Comparison of ENCODE assay signal across 24 cellular contexts in genomic region chr13:91776650-91777193, GRCh38.
"Had no signal": no experiment of that assay in that cellular context is flagged by ENCODE, and none has a peak within 500 bp of the region (broad histone marks: within the 10 kb centered on the region; RNA-seq: fewer than 3 reads in every experiment).

No MANE protein-coding gene starts in this region.

- H3K4me3 Mint-ChIP-seq: activated CD8-positive, alpha-beta memory T cell treated with anti-CD3 and anti-CD28 coated beads, Interleukin-2, amount 10 ng/mL, durations not matched to agents 7 days and 5 days; activated naive CD8-positive, alpha-beta T cell treated with anti-CD3 and anti-CD28 coated beads, Interleukin-2, amount 50 U/mL, for 24 hours; activated T-cell treated with anti-CD3 and anti-CD28 coated beads, Interleukin-2, amount 50 U/mL, for 24 hours; activated T-helper 1 cell treated with anti-CD3 and anti-CD28 coated beads, Interleukin-12 subunit alpha, Interleukin-12 subunit beta, Interleukin-2, Interleukin-4 antibody, amounts not matched to agents 30 ng/mL and 10 ng/mL and 1 ng/mL, durations not matched to agents 14 hours and 24 hours and 36 hours; T-helper 1 cell treated with Interleukin-12 subunit alpha and Interleukin-12 subunit beta and Interleukin-4 antibody, amounts not matched to agents 30 μg/mL and 1 μg/mL, for 36 hours; WTC11 had no signal

- H3K4me1 Mint-ChIP-seq: activated CD8-positive, alpha-beta memory T cell treated with anti-CD3 and anti-CD28 coated beads, Interleukin-2, amount 10 ng/mL, durations not matched to agents 7 days and 5 days; activated naive CD8-positive, alpha-beta T cell treated with anti-CD3 and anti-CD28 coated beads, Interleukin-2, amount 50 U/mL, for 24 hours had no signal

- ATAC-seq: activated CD8-positive, alpha-beta memory T cell treated with anti-CD3 and anti-CD28 coated beads, Interleukin-2, amount 10 ng/mL, durations not matched to agents 7 days and 5 days; activated naive CD4-positive, alpha-beta T cell treated with anti-CD3 and anti-CD28 coated beads, Interleukin-2, amount 50 U/mL, for 72 hours; activated naive CD8-positive, alpha-beta T cell treated with anti-CD3 and anti-CD28 coated beads, Interleukin-2, amount 50 U/mL, for 24 hours; body of pancreas; WTC11 had no signal

- H3K27ac ChIP-seq: ascending aorta, body of pancreas, Peyer's patch had no signal

- H3K27ac Mint-ChIP-seq: activated CD8-positive, alpha-beta memory T cell treated with anti-CD3 and anti-CD28 coated beads, Interleukin-2, amount 10 ng/mL, durations not matched to agents 7 days and 5 days; activated naive CD4-positive, alpha-beta T cell treated with anti-CD3 and anti-CD28 coated beads, Interleukin-2, amount 50 U/mL, for 72 hours; activated naive CD8-positive, alpha-beta T cell treated with anti-CD3 and anti-CD28 coated beads, Interleukin-2, amount 50 U/mL, for 24 hours; activated T-cell treated with anti-CD3 and anti-CD28 coated beads, Interleukin-2, amount 50 U/mL, for 24 hours; activated T-helper 1 cell treated with anti-CD3 and anti-CD28 coated beads, Interleukin-12 subunit alpha, Interleukin-12 subunit beta, Interleukin-2, Interleukin-4 antibody, amounts not matched to agents 30 ng/mL and 10 ng/mL and 1 ng/mL, durations not matched to agents 14 hours and 24 hours and 36 hours; T-helper 1 cell treated with Interleukin-12 subunit alpha and Interleukin-12 subunit beta and Interleukin-4 antibody, amounts not matched to agents 30 μg/mL and 1 μg/mL, for 36 hours; WTC11 had no signal

- H3K9me3 Mint-ChIP-seq: activated naive CD4-positive, alpha-beta T cell treated with anti-CD3 and anti-CD28 coated beads, Interleukin-2, amount 50 U/mL, for 72 hours; activated naive CD8-positive, alpha-beta T cell treated with anti-CD3 and anti-CD28 coated beads, Interleukin-2, amount 50 U/mL, for 24 hours; activated T-cell treated with anti-CD3 and anti-CD28 coated beads, Interleukin-2, amount 50 U/mL, for 24 hours; activated T-helper 1 cell treated with anti-CD3 and anti-CD28 coated beads, Interleukin-12 subunit alpha, Interleukin-12 subunit beta, Interleukin-2, Interleukin-4 antibody, amounts not matched to agents 30 ng/mL and 10 ng/mL and 1 ng/mL, durations not matched to agents 14 hours and 24 hours and 36 hours; T-helper 1 cell treated with Interleukin-12 subunit alpha and Interleukin-12 subunit beta and Interleukin-4 antibody, amounts not matched to agents 30 μg/mL and 1 μg/mL, for 36 hours; WTC11 had no signal

- H3K27me3 Mint-ChIP-seq: activated CD8-positive, alpha-beta memory T cell treated with anti-CD3 and anti-CD28 coated beads, Interleukin-2, amount 10 ng/mL, durations not matched to agents 7 days and 5 days had no signal

- H3K4me3 ChIP-seq: ascending aorta, body of pancreas, Peyer's patch had no signal

- H3K4me1 ChIP-seq: ascending aorta, body of pancreas, Peyer's patch had no signal

- H3K36me3 ChIP-seq: ascending aorta, Peyer's patch had no signal

- H3K9me3 ChIP-seq: ascending aorta, body of pancreas, Peyer's patch had no signal

- DNase-seq: activated CD4-positive, alpha-beta T cell treated with anti-CD3 and anti-CD28 coated beads for 48 hours; activated CD4-positive, alpha-beta T cell treated with anti-CD3 and anti-CD28 coated beads, Interleukin-2, amount 50 U/mL, for 48 hours; activated CD4-positive, CD25-positive, alpha-beta regulatory T cell treated with anti-CD3 and anti-CD28 coated beads, Interleukin-2, amount 50 U/mL, for 72 hours; activated CD8-positive, alpha-beta memory T cell treated with anti-CD3 and anti-CD28 coated beads, Interleukin-2, amount 10 ng/mL, durations not matched to agents 7 days and 5 days; activated effector memory CD4-positive, alpha-beta T cell treated with anti-CD3 and anti-CD28 coated beads, Interleukin-2, amount 50 U/mL, for 16 hours; activated naive CD4-positive, alpha-beta T cell treated with Interleukin-2 at 50 U/mL for 16 hours; activated naive CD8-positive, alpha-beta T cell treated with anti-CD3 and anti-CD28 coated beads, Interleukin-2, amount 50 U/mL, for 24 hours; activated T-cell treated with anti-CD3 and anti-CD28 coated beads, Interleukin-2, amount 50 U/mL, for 24 hours; amniotic stem cell; body of pancreas; central memory CD4-positive, alpha-beta T cell; KG1; NCI-H1048; NCI-H1930; NCI-H446; NCI-H748 treated with DMSO at 0.1 percent for 48 hours; OCI-M1; Peyer's patch; SHP77 had no signal

- H3K36me3 Mint-ChIP-seq: activated CD8-positive, alpha-beta memory T cell treated with anti-CD3 and anti-CD28 coated beads, Interleukin-2, amount 10 ng/mL, durations not matched to agents 7 days and 5 days; activated naive CD4-positive, alpha-beta T cell treated with anti-CD3 and anti-CD28 coated beads, Interleukin-2, amount 50 U/mL, for 72 hours; WTC11 had no signal

- H3K27me3 ChIP-seq: ascending aorta, body of pancreas, Peyer's patch had no signal
